In genomic region chr19:2330632-2331284, GRCh38 we compare ENCODE assay signal across 1 cellular context.
TF ChIP-seq lines count a peak whose summit lies in the region.

No MANE protein-coding gene starts in this region.

TF ChIP-seq in K562, 482 proteins besides CTCF, POLR2A, EP300 and RAD21:
- TF ChIP-seq CEBPG (CRISPR knock-in tag; IDR thresholded peaks at IDR 0.05) (0 out of 2 replicates have a peak, but pooled peaks have one; percentile 25), CEBPG (tag; conservative IDR thresholded peaks at IDR 0.05 in 1 of 2, IDR thresholded peaks at IDR 0.05 in 1 of 2) (no peak), SMC3 (conservative IDR thresholded peaks at IDR 0.05; ENCODE audit: insufficient read depth, low read depth, low read length) (no peak), DLX4 (CRISPR knock-in tag; IDR thresholded peaks at IDR 0.05) (no peak), MCM5 (IDR thresholded peaks at IDR 0.05; ENCODE audit: low read depth) (no peak), ZBTB33 (CRISPR knock-in tag; IDR thresholded peaks at IDR 0.05) (0 out of 2 replicates have a peak, but pooled peaks have one; percentile 9), RBFOX2 (IDR thresholded peaks at IDR 0.05; ENCODE audit: low read depth, low read length) (0 out of 2 replicates have a peak, but pooled peaks have one; percentile 14)
